ENCODE assay signal across 18 cellular contexts in genomic region chr1:214570442-214570841, GRCh38. TPM values are rescaled to one million over a fixed set of nuclear protein-coding genes. Genes with fewer than 3 reads are reported as not detected.
DNase-seq lines count a peak whose midpoint lies in the region; ATAC-seq, FAIRE-seq and TF ChIP-seq lines count a peak whose summit lies in the region.
"Had no signal": no experiment of that assay in that cellular context is flagged by ENCODE, and none has a peak within 500 bp of the region (broad histone marks: within the 10 kb centered on the region; RNA-seq: fewer than 3 reads in every experiment).

No MANE protein-coding gene starts in this region.

- in situ Hi-C loops in ACHN (cut with HindIII; ENCODE audit: low pct_ligation_motif_present, low pct_unique_long_range_greater_than_20kb, low sequenced_read_pairs) (no loop called here), GM12878 (cut with MboI) (no loop called here)

- BruUV-seq in GM12878 (replicated peaks; lab: Mats Ljungman, UMichigan): no TSS peak

- intact Hi-C loops in GM12878 (cut with micrococcal nuclease; ENCODE audit: unreplicated experiment) (no loop called here), upper lobe of right lung (cut with DNase I) (no loop called here), right lobe of liver (cut with DNase I) (no loop called here)

- POLR2A ChIA-PET in GM12878 (lab: Charles Lee): no interaction called here

- no peak overlapping the region for H3K9ac ChIP-seq in GM12878 (ENCODE audit: control insufficient read depth, insufficient read depth, low read length)
- H3K9ac ChIP-seq: parathyroid adenoma had no signal

- no peaks in the 10 kb centered on the region for H4K20me1 ChIP-seq in GM12878 (ENCODE audit: control insufficient read depth, insufficient read depth)

- no peak overlapping the region for H2AFZ ChIP-seq in GM12878 (ENCODE audit: control insufficient read depth, low read depth, low read length)
- H2AFZ ChIP-seq: parathyroid adenoma had no signal

- no peak for TF ChIP-seq RAD21 in GM12878 (IDR thresholded peaks at IDR 0.05; ENCODE audit: insufficient read depth, low read depth, low read length)

- FAIRE-seq in GM12878 (lab: Jason Lieb, UNC): no peak
- FAIRE-seq: colon had no signal

- WGBS in GM12878 (ENCODE audit: insufficient coverage, insufficient replicate concordance, low lambda C conversion rate, missing lambda C conversion rate): 0% methylated on average over 2 of the region's 2 CpGs
- WGBS in right lobe of liver (ENCODE audit: insufficient coverage, low coverage, low lambda C conversion rate, missing lambda C conversion rate): 35% methylated on average over 2 of the region's 2 CpGs
- 13 to 51% methylated on average over 2 of the region's 2 CpGs for WGBS in gastroesophageal sphincter (ENCODE audit: low coverage in 1 of 2), 2 donors

- no peak overlapping the region for H3K4me2 ChIP-seq in GM12878 (ENCODE audit: control insufficient read depth, insufficient read depth)

- ATAC-seq in GM12878 (0 out of 3 replicates have a peak, but pooled peaks have one; percentile 10), GM21360 (IDR thresholded peaks at IDR 0.05; ENCODE audit: unreplicated experiment) (no peak), upper lobe of right lung (no peak), right lobe of liver (no peak), gastroesophageal sphincter (no peak)
- ATAC-seq: activated T-cell treated with anti-CD3 and anti-CD28 coated beads, Interleukin-2, amount 50 U/mL, for 4 hours; left lung had no signal

- H3K27me3 ChIP-seq in GM12878 (replicated peaks in 1 of 2; ENCODE audit: control insufficient read depth in 2 of 2, insufficient read depth in 2 of 2, low read length in 1 of 2) (no peaks in the 10 kb centered on the region), upper lobe of right lung (no peaks in the 10 kb centered on the region), right lobe of liver (no peaks in the 10 kb centered on the region), gastroesophageal sphincter (no peaks in the 10 kb centered on the region)
- H3K27me3 ChIP-seq: left lung, SJCRH30 had no signal

- DNase-seq in ACHN (peak; percentile 50), M059J (ENCODE audit: low read depth) (peak; percentile 79), GM12878 (ENCODE audit: low read depth, low spot score) (no peak), glomerular visceral epithelial cell (ENCODE audit: extremely low spot score) (peak; percentile 56), upper lobe of right lung (no peak), right lobe of liver (no peak)
- DNase-seq: activated T-cell treated with anti-CD3 and anti-CD28 coated beads, Interleukin-2, amount 50 U/mL, for 4 hours; erythroblast; GF-D8; hypothalamus; left lung; NCI-H2171; SJCRH30; stimulated activated naive CD4-positive, alpha-beta T cell had no signal

- RAD21 ChIA-PET in GM12878 (lab: Charles Lee; ENCODE audit: unreplicated experiment): no interaction called here

- H3K4me1 ChIP-seq in GM12878 (ENCODE audit: control insufficient read depth, insufficient read depth, low read length) (no peaks in the 10 kb centered on the region), upper lobe of right lung (no peaks in the 10 kb centered on the region), right lobe of liver (no peaks in the 10 kb centered on the region), gastroesophageal sphincter (no peaks in the 10 kb centered on the region)
- H3K4me1 ChIP-seq: left lung, parathyroid adenoma had no signal

- TF ChIP-seq CTCF in GM12878 (IDR thresholded peaks at IDR 0.05 in 2 of 3, conservative IDR thresholded peaks at IDR 0.05 in 1 of 3; ENCODE audit: control insufficient read depth in 2 of 3, extremely low read depth in 1 of 3, insufficient read depth in 1 of 3, low read depth in 3 of 3, low read length in 3 of 3) (no peak), upper lobe of right lung (IDR thresholded peaks at IDR 0.05) (no peak), right lobe of liver (IDR thresholded peaks at IDR 0.05) (no peak), gastroesophageal sphincter (IDR thresholded peaks at IDR 0.05) (no peak)

- TF ChIP-seq EP300 in GM12878 (IDR thresholded peaks at IDR 0.05; ENCODE audit: borderline replicate concordance in 1 of 2, control insufficient read depth in 1 of 2, low read depth in 2 of 2, low read length in 2 of 2) (no peak), gastroesophageal sphincter (IDR thresholded peaks at IDR 0.05) (no peak)

- H3K27ac ChIP-seq in GM12878 (ENCODE audit: control insufficient read depth, insufficient read depth): no peak overlapping the region
- H3K27ac ChIP-seq in upper lobe of right lung: no peak overlapping the region
- no peak overlapping the region for H3K27ac ChIP-seq in right lobe of liver
- H3K27ac ChIP-seq in gastroesophageal sphincter: no peak overlapping the region
- H3K27ac ChIP-seq: left lung, parathyroid adenoma, SJCRH30 had no signal

- SMC1A ChIA-PET in GM12878 (lab: Charles Lee; ENCODE audit: uncharacterized antibody, unreplicated experiment): no interaction called here

- CTCF ChIA-PET in GM12878 (lab: Yijun Ruan, JAX): interaction anchor here (2.5 kb wide), 1 partner anchor 239 kb away, joined by 9 read pairs; no protein-coding TSS in a partner anchor

- H3K36me3 ChIP-seq in GM12878 (ENCODE audit: control insufficient read depth in 2 of 2, insufficient read depth in 2 of 2, low read length in 1 of 2) (no peaks in the 10 kb centered on the region), upper lobe of right lung (no peaks in the 10 kb centered on the region), right lobe of liver (no peaks in the 10 kb centered on the region), gastroesophageal sphincter (no peaks in the 10 kb centered on the region)
- H3K36me3 ChIP-seq: left lung, SJCRH30 had no signal

- H3K4me3 ChIP-seq in GM12878 (no peak overlapping the region), upper lobe of right lung (no peak overlapping the region), right lobe of liver (no peak overlapping the region), gastroesophageal sphincter (no peak overlapping the region)
- H3K4me3 ChIP-seq: left lung, SJCRH30 had no signal

- H3K79me2 ChIP-seq in GM12878 (ENCODE audit: control insufficient read depth, insufficient read depth, low read length): no peaks in the 10 kb centered on the region
- H3K79me2 ChIP-seq: parathyroid adenoma had no signal

- H3K9me3 ChIP-seq in GM12878 (replicated peaks; ENCODE audit: control insufficient read depth, insufficient read depth, low read length) (no peaks in the 10 kb centered on the region), upper lobe of right lung (no peaks in the 10 kb centered on the region), right lobe of liver (no peaks in the 10 kb centered on the region), gastroesophageal sphincter (peaks cover 0 to 5% (median 0%) of the 10 kb centered on the region in 3 donors)
- H3K9me3 ChIP-seq: SJCRH30 had no signal

- TF ChIP-seq POLR2A in GM12878 (IDR thresholded peaks at IDR 0.05; ENCODE audit: low read depth, low read length) (no peak), right lobe of liver (IDR thresholded peaks at IDR 0.05) (no peak), gastroesophageal sphincter (IDR thresholded peaks at IDR 0.05) (no peak)

TF ChIP-seq in GM12878, 131 proteins besides CTCF, POLR2A, EP300 and RAD21 (continues in another document):
- TF ChIP-seq TCF12 (IDR thresholded peaks at IDR 0.05; ENCODE audit: low read depth, low read length): no peak

RNA-seq across cellular contexts. Expression of gene PTPN14, which starts 19.0 kb away (rescaled TPM):
- 13.8 and 27.4 TPM in 2 replicates for total RNA-seq in M059J (2014; rRNA removed; shearing (Covaris generic))
- 0.42 and 0.73 TPM in 2 replicates for total RNA-seq in GM12878 (2013; cell fraction: nucleolus; rRNA removed)
- total RNA-seq in GM12878 (2014; rRNA removed) (0.44 and 0.68 TPM in 2 replicates), GM12878 (2014; rRNA removed; fragmentation: Illumina TruSeq; extraction: Trizol) (0.45 and 0.74 TPM in 2 replicates), GM12878 (2021) (2.0 and 2.2 TPM in 2 replicates), upper lobe of right lung (43.7 TPM), right lobe of liver (1 to 10 TPM; 1.6 to 4.6 (median 2.1) TPM), gastroesophageal sphincter (10 to 100 TPM; 38.9 to 96.8 (median 75.4) TPM)
- polyA plus RNA-seq in GM12878 (2011; ENCODE audit: low read depth): 0.12 TPM
- polyA plus RNA-seq in GM12878 (2011; rRNA removed) (5.1 and 5.4 TPM in 2 replicates), GM12878 (2014; fragmentation: Illumina TruSeq; extraction: Trizol) (0.40 and 0.43 TPM in 2 replicates), GM12878 (2014; fragmentation: Nextera tagmentation; extraction: Ambion mirVana) (under 1 TPM; 0.05 to 0.14 TPM), GM12878 (2014; rRNA removed) (0.42 and 0.43 TPM in 2 replicates), GM12878 (2016; fragmentation: Nextera tagmentation; extraction: Ambion mirVana) (under 1 TPM; 0.44 to 0.58 TPM)
- polyA plus RNA-seq in GM12878 (2011; cell fraction: cytosol; rRNA removed): 4.6 and 5.0 TPM in 2 replicates
- polyA plus RNA-seq in GM12878 (2011; cell fraction: nucleus; rRNA removed): 5.8 and 6.3 TPM in 2 replicates
- polyA plus RNA-seq in GM12878 (2012): 0.11 and 0.20 TPM in 2 replicates
- 17.4 and 20.8 TPM in 2 replicates for polyA minus RNA-seq in GM12878 (2011; rRNA and poly(A)+ RNA removed)
- polyA minus RNA-seq in GM12878 (2011; cell fraction: cytosol; rRNA and poly(A)+ RNA removed): 7.2 and 7.6 TPM in 2 replicates
- 8.6 and 14.7 TPM in 2 replicates for polyA minus RNA-seq in GM12878 (2011; cell fraction: nucleus; rRNA and poly(A)+ RNA removed)

RNA-seq across cellular contexts. Expression of gene CENPF, which starts 32.6 kb away (rescaled TPM):
- 45.5 and 83.9 TPM in 2 replicates for total RNA-seq in M059J (2014; rRNA removed; shearing (Covaris generic))
- 49.6 and 51.6 TPM in 2 replicates for total RNA-seq in GM12878 (2013; cell fraction: nucleolus; rRNA removed)
- 49.5 and 55.4 TPM in 2 replicates for total RNA-seq in GM12878 (2014; rRNA removed)
- 124 and 132 TPM in 2 replicates for total RNA-seq in GM12878 (2014; rRNA removed; fragmentation: Illumina TruSeq; extraction: Trizol)
- 73.1 and 85.0 TPM in 2 replicates for total RNA-seq in GM12878 (2021)
- 17.7 TPM for polyA plus RNA-seq in GM12878 (2011; ENCODE audit: low read depth)
- polyA plus RNA-seq in GM12878 (2011; rRNA removed): 42.0 and 83.6 TPM in 2 replicates
- 19.7 and 19.8 TPM in 2 replicates for polyA plus RNA-seq in GM12878 (2011; cell fraction: cytosol; rRNA removed)
- 62.4 and 63.9 TPM in 2 replicates for polyA plus RNA-seq in GM12878 (2011; cell fraction: nucleus; rRNA removed)
- 23.3 and 40.5 TPM in 2 replicates for polyA plus RNA-seq in GM12878 (2012)
- polyA plus RNA-seq in GM12878 (2014; fragmentation: Illumina TruSeq; extraction: Trizol): 95.7 and 101 TPM in 2 replicates
- polyA plus RNA-seq in GM12878 (2014; fragmentation: Nextera tagmentation; extraction: Ambion mirVana): 10 to 100 TPM; 26.0 to 68.0 TPM
- 38.5 and 51.0 TPM in 2 replicates for polyA plus RNA-seq in GM12878 (2014; rRNA removed)
- 10 to 100 TPM; 90.9 to 95.1 TPM for polyA plus RNA-seq in GM12878 (2016; fragmentation: Nextera tagmentation; extraction: Ambion mirVana)
- 25.7 and 32.0 TPM in 2 replicates for polyA minus RNA-seq in GM12878 (2011; rRNA and poly(A)+ RNA removed)
- polyA minus RNA-seq in GM12878 (2011; cell fraction: cytosol; rRNA and poly(A)+ RNA removed): 22.6 and 25.8 TPM in 2 replicates
- polyA minus RNA-seq in GM12878 (2011; cell fraction: nucleus; rRNA and poly(A)+ RNA removed): 21.8 and 28.6 TPM in 2 replicates
- 1.5 TPM for total RNA-seq in upper lobe of right lung
- total RNA-seq in right lobe of liver: 1 to 10 TPM in 3 of 6 experiments, under 1 TPM in 3; 0.13 to 3.3 (median 1.0) TPM
- 10 to 100 TPM in 1 of 4 donors, under 1 TPM in 3; 0.31 to 18.4 (median 0.66) TPM for total RNA-seq in gastroesophageal sphincter

Comparison
In these comparisons a context has a peak if more than half of its experiments do, and no peak if none do; other contexts are left out.
1. DNase-seq: peak in ACHN (single experiment), M059J (single experiment) and glomerular visceral epithelial cell (single experiment); none in GM12878 (single experiment), upper lobe of right lung (single experiment) and right lobe of liver (0 of 3).